In genomic region chr16:84821179-84821578, GRCh38 we compare ENCODE assay signal across 13 cellular contexts. TPM values are rescaled to one million over a fixed set of nuclear protein-coding genes. Genes with fewer than 3 reads are reported as not detected.
DNase-seq lines count a peak whose midpoint lies in the region; ATAC-seq and TF ChIP-seq lines count a peak whose summit lies in the region.
"Had no signal": no experiment of that assay in that cellular context is flagged by ENCODE, and none has a peak within 500 bp of the region (broad histone marks: within the 10 kb centered on the region; RNA-seq: fewer than 3 reads in every experiment).

No MANE protein-coding gene starts in this region.

- H3K9me2 ChIP-seq in GM23248 (ENCODE audit: insufficient read depth) = no peaks in the 10 kb centered on the region

- 59 to 63% methylated on average over 9 of the region's 9 CpGs for WGBS in GM23248 (ENCODE audit: low coverage in 1 of 2, low lambda C conversion rate in 2 of 2, missing lambda C conversion rate in 2 of 2), 2 experiments
- 79 to 94% (median 89%) methylated on average over 9 of the region's 9 CpGs for WGBS in spleen, 5 donors

- H2AFZ ChIP-seq in GM23248 = no peak overlapping the region

- H3K4me3 Mint-ChIP-seq in mesothelial cell of epicardium = peak overlapping the region; percentile 81
- H3K4me3 Mint-ChIP-seq: activated B cell treated with CpG ODN at 0.5 μM for 24 hours had no signal

- no peak overlapping the region for H3K27ac Mint-ChIP-seq in mesothelial cell of epicardium
- H3K27ac Mint-ChIP-seq: activated B cell treated with CpG ODN at 0.5 μM for 24 hours had no signal

- intact Hi-C loops in dorsolateral prefrontal cortex (cut with DNase I) = loop anchor here in 1 of 2 donors (5.0 kb wide), 1 partner anchor 131 kb away; no protein-coding TSS in a partner anchor
- intact Hi-C loops in spleen (cut with DNase I; ENCODE audit: low total_unique reads) = loop anchor here (10.0 kb wide), 1 partner anchor 64 kb away; no protein-coding TSS in a partner anchor

- in situ Hi-C loops in GM23248 (cut with MboI) = no loop called here

- H3K9ac ChIP-seq in GM23248 = peak overlapping the region; percentile 87
- H3K9ac ChIP-seq: BLaER1 had no signal

- H4K20me1 ChIP-seq in GM23248 (ENCODE audit: insufficient read depth) = no peaks in the 10 kb centered on the region

- peaks cover 33% of the 10 kb centered on the region for H3F3A ChIP-seq in GM23248 (ENCODE audit: insufficient read depth)

- no peaks in the 10 kb centered on the region for H3K27me3 ChIP-seq in GM23248 (replicated peaks; ENCODE audit: insufficient read depth)
- no peaks in the 10 kb centered on the region for H3K27me3 ChIP-seq in dorsolateral prefrontal cortex
- H3K27me3 ChIP-seq in spleen (replicated peaks in 1 of 7) = peaks cover 0 to 79% (median 9%) of the 10 kb centered on the region in 7 donors

- TF ChIP-seq POLR2A in spleen (IDR thresholded peaks at IDR 0.05) = no peak

- H3K79me2 ChIP-seq in GM23248 (ENCODE audit: insufficient read depth) = peaks cover 41% of the 10 kb centered on the region

- peaks cover 34% of the 10 kb centered on the region for H3K4me1 Mint-ChIP-seq in mesothelial cell of epicardium

- peaks cover 44% of the 10 kb centered on the region for H3K4me1 ChIP-seq in GM23248 (ENCODE audit: insufficient read depth)
- peaks cover 5 to 70% (median 28%) of the 10 kb centered on the region in 6 donors for H3K4me1 ChIP-seq in spleen

- H3K4me3 ChIP-seq in GM23248 (peak overlapping the region; percentile 85), dorsolateral prefrontal cortex (peak overlapping the region in 47 of 59 donors; percentile 10 to 71 (median 59)), spleen (peak overlapping the region; percentile 6 to 73 (median 56))
- H3K4me3 ChIP-seq: BLaER1 had no signal

- H3K27ac ChIP-seq in GM23248 = peak overlapping the region; percentile 79
- H3K27ac ChIP-seq in dorsolateral prefrontal cortex = peak overlapping the region in 2 of 59 donors; percentile 23 to 70
- H3K27ac ChIP-seq in spleen = peak overlapping the region in 5 of 8 donors; percentile 72 to 85 (median 73)
- H3K27ac ChIP-seq: BLaER1 had no signal

- peaks cover 11% of the 10 kb centered on the region for H3K27me3 Mint-ChIP-seq in mesothelial cell of epicardium (ENCODE audit: low read depth)

- H3K36me3 Mint-ChIP-seq in mesothelial cell of epicardium = no peaks in the 10 kb centered on the region

- TF ChIP-seq CTCF in dorsolateral prefrontal cortex (IDR thresholded peaks at IDR 0.05 in 54 of 56, conservative IDR thresholded peaks at IDR 0.05 in 2 of 56; ENCODE audit: low read depth in 1 of 56, partially characterized antibody in 56 of 56) (no peak), mesothelial cell of epicardium (IDR thresholded peaks at IDR 0.05; ENCODE audit: unreplicated experiment) (no peak), spleen (IDR thresholded peaks at IDR 0.05 in 8 of 11, conservative IDR thresholded peaks at IDR 0.05 in 3 of 11) (no peak)

- H3K9me3 Mint-ChIP-seq in mesothelial cell of epicardium = no peaks in the 10 kb centered on the region

- H3K36me3 ChIP-seq in GM23248 (ENCODE audit: low read depth) (no peaks in the 10 kb centered on the region), spleen (no peaks in the 10 kb centered on the region)
- H3K36me3 ChIP-seq: BLaER1 had no signal

- no peak for DNase-seq in GM23248
- DNase-seq in dorsolateral prefrontal cortex = no peak
- DNase-seq in mesothelial cell of epicardium (ENCODE audit: low spot score in 2 of 2, unreplicated experiment in 2 of 2) = no peak
- no peak for DNase-seq in spleen
- DNase-seq in middle frontal gyrus (ENCODE audit: extremely low spot score, low spot score) = no peak
- DNase-seq: activated B cell treated with CpG ODN at 0.5 μM for 24 hours, anterior cingulate cortex, EL, MM.1S had no signal

- ATAC-seq in HG03175 (IDR thresholded peaks at IDR 0.05; ENCODE audit: unreplicated experiment) (no peak), GM18861 (IDR thresholded peaks at IDR 0.05; ENCODE audit: unreplicated experiment) (no peak), GM19463 (IDR thresholded peaks at IDR 0.05; ENCODE audit: unreplicated experiment) (no peak)

- peak overlapping the region; percentile 95 for H3K4me2 ChIP-seq in GM23248 (ENCODE audit: unreplicated experiment)

- H3K9me3 ChIP-seq in GM23248 (ENCODE audit: low read depth) (no peaks in the 10 kb centered on the region), spleen (no peaks in the 10 kb centered on the region)
- H3K9me3 ChIP-seq: BLaER1 had no signal

RNA-seq across cellular contexts. Expression of gene CRISPLD2, which starts 1.4 kb away (rescaled TPM):
- total RNA-seq in GM23248 (2014; rRNA removed; shearing (Covaris generic)) = 36.2 and 36.3 TPM in 2 replicates
- polyA plus RNA-seq in GM23248 (2016; fragmentation: Nextera tagmentation; extraction: Ambion mirVana) = 21.5 and 22.6 TPM in 2 replicates
- total RNA-seq in dorsolateral prefrontal cortex = 10 to 100 TPM in 80 of 120 experiments, 1 to 10 TPM in 40; 3.4 to 43.2 (median 11.6) TPM
- total RNA-seq in mesothelial cell of epicardium = 72.4 to 83.0 TPM (median 80.1 TPM) in 3 replicates
- total RNA-seq in spleen = 100 to 1,000 TPM in 3 of 7 donors, 10 to 100 TPM in 4; 38.5 to 271 (median 92.8) TPM
- polyA plus RNA-seq in spleen = 10 to 100 TPM in 1 of 3 donors, 1 to 10 TPM in 2; 7.9 to 12.3 (median 9.3) TPM
- total RNA-seq: activated B cell treated with CpG ODN at 0.5 μM for 24 hours had no signal
